Comparison of ENCODE assay signal across 8 cellular contexts in genomic region chr22:26671317-26672059, GRCh38. TPM values are rescaled to one million over a fixed set of nuclear protein-coding genes. Genes with fewer than 3 reads are reported as not detected.
DNase-seq lines count a peak whose midpoint lies in the region; TF ChIP-seq lines count a peak whose summit lies in the region.

No MANE protein-coding gene starts in this region.

- TF ChIP-seq POLR2A in esophagus squamous epithelium (IDR thresholded peaks at IDR 0.05): peak in 1 of 4 donors; percentile 15

- DNase-seq in Daoy (ENCODE audit: low read depth): peak; percentile 48
- peak; percentile 29 for DNase-seq in HK-2 (ENCODE audit: unreplicated experiment)
- DNase-seq in activated CD8-positive, alpha-beta memory T cell treated with anti-CD3 and anti-CD28 coated beads for 24 hours: peak; percentile 90
- peak; percentile 30 for DNase-seq in esophagus squamous epithelium (lab: John Stamatoyannopoulos, UW)
- peak in 2 of 3 donors; percentile 49 to 54 for DNase-seq in stimulated activated CD4-positive, alpha-beta T cell treated with anti-CD3 and anti-CD28 coated beads, Interleukin-12 subunit alpha, Interleukin-12 subunit beta, amount 100 ng/mL, for 48 hours (ENCODE audit: low read depth in 2 of 3, low spot score in 1 of 3)
- no peak for DNase-seq in globus pallidus (ENCODE audit: low spot score)
- no peak for DNase-seq in NOMO-1 treated with DMSO at 0.1 percent for 48 hours (lab: John Stamatoyannopoulos, UW; ENCODE audit: unreplicated experiment)
- DNase-seq in NCI-H187 (lab: John Stamatoyannopoulos, UW): no peak

- peak overlapping the region; percentile 92 to 100 (median 96) for H3K27ac ChIP-seq in esophagus squamous epithelium

- intact Hi-C loops in esophagus squamous epithelium (cut with DNase I): no loop called here

- WGBS in esophagus squamous epithelium, 2 donors: 30 to 67% methylated on average over 6 to 8 of the region's 15 CpGs

- peak overlapping the region in 1 of 4 donors; percentile 34 for H3K4me3 ChIP-seq in esophagus squamous epithelium

- TF ChIP-seq CTCF in esophagus squamous epithelium (IDR thresholded peaks at IDR 0.05): no peak

- no peaks in the 10 kb centered on the region for H3K36me3 ChIP-seq in esophagus squamous epithelium

- H3K9me3 ChIP-seq in esophagus squamous epithelium: no peaks in the 10 kb centered on the region

- peaks cover 33 to 61% (median 45%) of the 10 kb centered on the region in 3 donors for H3K4me1 ChIP-seq in esophagus squamous epithelium

- peaks cover 0 to 21% (median 0%) of the 10 kb centered on the region in 4 donors for H3K27me3 ChIP-seq in esophagus squamous epithelium

RNA-seq across cellular contexts. Expression of gene MIAT, which starts 14.1 kb away (rescaled TPM):
- total RNA-seq in Daoy (2014; rRNA removed; shearing (Covaris generic)): 0.06 and 0.27 TPM in 2 replicates
- total RNA-seq in esophagus squamous epithelium: 1 to 10 TPM in 2 of 4 donors, under 1 TPM in 2; 0.50 to 2.4 (median 1.4) TPM

RNA-seq across cellular contexts. Expression of gene CRYBA4, which starts 49.7 kb away (rescaled TPM):
- not detected in 2 replicates for total RNA-seq in Daoy (2014; rRNA removed; shearing (Covaris generic))
- not detected for total RNA-seq in esophagus squamous epithelium

RNA-seq across cellular contexts. Expression of gene CRYBB1, which starts 53.7 kb away (rescaled TPM):
- total RNA-seq in Daoy (2014; rRNA removed; shearing (Covaris generic)): not detected in 2 replicates
- total RNA-seq in esophagus squamous epithelium: under 1 TPM in 1 of 4 donors, not detected in 3; 0.95 TPM

Comparison
In these comparisons a context has a peak if more than half of its experiments do, and no peak if none do; other contexts are left out.
1. DNase-seq: peak in Daoy (single experiment), HK-2 (single experiment), activated CD8-positive, alpha-beta memory T cell treated with anti-CD3 and anti-CD28 coated beads for 24 hours (single experiment), esophagus squamous epithelium (single experiment) and stimulated activated CD4-positive, alpha-beta T cell treated with anti-CD3 and anti-CD28 coated beads, Interleukin-12 subunit alpha, Interleukin-12 subunit beta, amount 100 ng/mL, for 48 hours (2 of 3); none in globus pallidus (single experiment), NOMO-1 treated with DMSO at 0.1 percent for 48 hours (single experiment) and NCI-H187 (0 of 2).